8 cellular contexts compared by ENCODE assay signal in the genomic region with DNA sequence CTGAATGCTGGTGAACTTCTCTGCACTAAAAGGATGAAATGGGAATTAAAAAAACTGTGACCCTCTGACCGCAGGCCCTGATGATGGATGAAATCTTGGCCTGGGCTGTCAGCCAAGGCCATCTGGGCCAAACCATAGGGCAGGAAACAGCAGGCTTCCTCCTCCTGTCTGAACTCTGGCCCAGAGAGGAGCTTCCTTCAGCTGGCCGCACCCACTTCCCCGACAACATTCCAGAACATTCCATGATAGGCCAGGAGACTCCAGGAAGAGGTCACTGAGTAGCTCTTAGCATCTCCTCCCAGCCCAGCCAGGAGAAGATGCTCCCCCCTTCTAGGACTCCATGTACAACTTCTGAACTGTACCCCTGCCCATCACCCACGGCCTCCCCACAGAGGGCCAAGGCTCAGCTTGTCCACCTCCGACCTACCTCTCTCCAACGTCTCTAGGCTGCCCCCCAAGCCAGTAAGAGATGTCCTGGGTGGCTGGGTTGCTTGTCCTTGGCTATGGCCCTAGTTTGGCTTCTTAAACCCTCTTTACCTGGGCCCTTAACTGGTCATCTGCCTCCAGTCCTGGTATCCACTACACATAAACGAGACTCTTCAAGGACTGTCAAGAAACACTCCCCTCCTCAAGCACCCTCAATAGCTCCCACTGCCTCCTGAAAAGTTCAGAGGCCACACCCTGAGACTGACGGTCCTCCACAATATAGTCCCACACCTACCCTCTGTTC. TPM values are rescaled to one million over a fixed set of nuclear protein-coding genes. Genes with fewer than 3 reads are reported as not detected.
DNase-seq lines count a peak whose midpoint lies in the region; ATAC-seq and TF ChIP-seq lines count a peak whose summit lies in the region.

No MANE protein-coding gene starts in this region.

- H3K4me2 ChIP-seq in SK-N-SH: no peak overlapping the region

- H3K36me3 ChIP-seq in SK-N-SH (replicated peaks in 1 of 2; ENCODE audit: control insufficient read depth in 1 of 2, insufficient read depth in 2 of 2, low read length in 1 of 2) (no peaks in the 10 kb centered on the region), gastroesophageal sphincter (no peaks in the 10 kb centered on the region)

- no peaks in the 10 kb centered on the region for H3K4me1 Mint-ChIP-seq in activated CD8-positive, alpha-beta T cell treated with anti-CD3 and anti-CD28 coated beads for 36 hours (ENCODE audit: low read depth)
- H3K4me1 Mint-ChIP-seq in stimulated activated effector memory CD8-positive, alpha-beta T cell treated with anti-CD3 and anti-CD28 coated beads, Interleukin-12 subunit alpha, Interleukin-12 subunit beta, amount 100 ng/mL, for 72 hours: peaks cover 10% of the 10 kb centered on the region
- peaks cover 12% of the 10 kb centered on the region for H3K4me1 Mint-ChIP-seq in stimulated activated memory B cell treated with anti-CD40 and anti-IgM and Interleukin-4, amounts not matched to agents 10 μg/mL and 1 μg/mL and 100 μg/mL, for 72 hours

- H3K27me3 ChIP-seq in SK-N-SH (ENCODE audit: insufficient read depth): no peaks in the 10 kb centered on the region
- no peaks in the 10 kb centered on the region for H3K27me3 ChIP-seq in gastroesophageal sphincter

- no peak overlapping the region for H2AFZ ChIP-seq in SK-N-SH (ENCODE audit: low read depth)

- H3K9me3 ChIP-seq in SK-N-SH: no peaks in the 10 kb centered on the region
- H3K9me3 ChIP-seq in gastroesophageal sphincter: no peaks in the 10 kb centered on the region

- DNase-seq in EH (ENCODE audit: low read depth): peak; percentile 75
- DNase-seq in SK-N-SH: peak; percentile 71
- peak; percentile 85 for DNase-seq in pons (ENCODE audit: low spot score)
- no peak for DNase-seq in activated CD8-positive, alpha-beta T cell treated with anti-CD3 and anti-CD28 coated beads for 36 hours
- no peak for DNase-seq in stimulated activated effector memory CD8-positive, alpha-beta T cell treated with anti-CD3 and anti-CD28 coated beads, Interleukin-12 subunit alpha, Interleukin-12 subunit beta, amount 100 ng/mL, for 72 hours (ENCODE audit: low spot score in 2 of 2)
- DNase-seq in activated CD4-positive, CD25-positive, alpha-beta regulatory T cell treated with anti-CD3 and anti-CD28 coated beads, Interleukin-2, amount 50 U/mL, for 72 hours: no peak

- CTCF ChIA-PET in SK-N-SH (lab: Yijun Ruan, JAX): interaction anchor here (0.8 kb wide), 1 partner anchor 141 kb away, joined by 3 read pairs; no protein-coding TSS in a partner anchor
- CTCF ChIA-PET in activated CD8-positive, alpha-beta T cell treated with anti-CD3 and anti-CD28 coated beads for 36 hours (lab: Charles Lee): no interaction called here

- ATAC-seq in gastroesophageal sphincter: peak; percentile 89
- no peak for ATAC-seq in activated CD8-positive, alpha-beta T cell treated with anti-CD3 and anti-CD28 coated beads for 36 hours
- no peak for ATAC-seq in stimulated activated effector memory CD8-positive, alpha-beta T cell treated with anti-CD3 and anti-CD28 coated beads, Interleukin-12 subunit alpha, Interleukin-12 subunit beta, amount 100 ng/mL, for 72 hours
- ATAC-seq in stimulated activated memory B cell treated with anti-CD40 and anti-IgM and Interleukin-4, amounts not matched to agents 10 μg/mL and 1 μg/mL and 100 μg/mL, for 72 hours: no peak

- intact Hi-C loops in activated CD8-positive, alpha-beta T cell treated with anti-CD3 and anti-CD28 coated beads for 36 hours (cut with micrococcal nuclease): no loop called here

- TF ChIP-seq RAD21 in SK-N-SH (IDR thresholded peaks at IDR 0.05; ENCODE audit: low read length): no peak

- H3K79me2 ChIP-seq in SK-N-SH (ENCODE audit: insufficient read depth): no peaks in the 10 kb centered on the region

- 74% methylated on average over 8 of the region's 8 CpGs for WGBS in SK-N-SH (ENCODE audit: low lambda C conversion rate)
- 53 to 78% methylated on average over 4 to 8 of the region's 8 CpGs for WGBS in gastroesophageal sphincter (ENCODE audit: low coverage in 1 of 2), 2 donors

- H3K4me1 ChIP-seq in SK-N-SH (ENCODE audit: control insufficient read depth in 1 of 2, insufficient read depth in 2 of 2, low read depth in 1 of 2, low read length in 1 of 2) (peaks cover 0 to 25% of the 10 kb centered on the region in 2 experiments; a peak in 1 of 4 replicates), gastroesophageal sphincter (peaks cover 0 to 50% (median 15%) of the 10 kb centered on the region in 3 donors)

- TF ChIP-seq POLR2A in gastroesophageal sphincter (IDR thresholded peaks at IDR 0.05): no peak

- H3K4me3 ChIP-seq in SK-N-SH (ENCODE audit: low read depth in 2 of 2, low read length in 1 of 2) (no peak overlapping the region), gastroesophageal sphincter (no peak overlapping the region)

- H4K20me1 ChIP-seq in SK-N-SH (ENCODE audit: insufficient read depth): no peaks in the 10 kb centered on the region

- H3K36me3 Mint-ChIP-seq in activated CD8-positive, alpha-beta T cell treated with anti-CD3 and anti-CD28 coated beads for 36 hours (ENCODE audit: low read depth): no peaks in the 10 kb centered on the region
- H3K36me3 Mint-ChIP-seq in stimulated activated effector memory CD8-positive, alpha-beta T cell treated with anti-CD3 and anti-CD28 coated beads, Interleukin-12 subunit alpha, Interleukin-12 subunit beta, amount 100 ng/mL, for 72 hours: no peaks in the 10 kb centered on the region
- H3K36me3 Mint-ChIP-seq in stimulated activated memory B cell treated with anti-CD40 and anti-IgM and Interleukin-4, amounts not matched to agents 10 μg/mL and 1 μg/mL and 100 μg/mL, for 72 hours: no peaks in the 10 kb centered on the region

- no peaks in the 10 kb centered on the region for H3K9me3 Mint-ChIP-seq in activated CD8-positive, alpha-beta T cell treated with anti-CD3 and anti-CD28 coated beads for 36 hours
- no peaks in the 10 kb centered on the region for H3K9me3 Mint-ChIP-seq in stimulated activated effector memory CD8-positive, alpha-beta T cell treated with anti-CD3 and anti-CD28 coated beads, Interleukin-12 subunit alpha, Interleukin-12 subunit beta, amount 100 ng/mL, for 72 hours
- no peaks in the 10 kb centered on the region for H3K9me3 Mint-ChIP-seq in stimulated activated memory B cell treated with anti-CD40 and anti-IgM and Interleukin-4, amounts not matched to agents 10 μg/mL and 1 μg/mL and 100 μg/mL, for 72 hours

- H3K9me2 ChIP-seq in SK-N-SH: no peaks in the 10 kb centered on the region

- H3K27ac ChIP-seq in SK-N-SH (ENCODE audit: low read depth in 2 of 2, low read length in 1 of 2): no peak overlapping the region; a peak in 1 of 4 replicates
- H3K27ac ChIP-seq in gastroesophageal sphincter: peak overlapping the region in 3 of 4 donors; percentile 74 to 78 (median 77)

- H3K4me3 Mint-ChIP-seq in activated CD8-positive, alpha-beta T cell treated with anti-CD3 and anti-CD28 coated beads for 36 hours: no peak overlapping the region
- H3K4me3 Mint-ChIP-seq in stimulated activated effector memory CD8-positive, alpha-beta T cell treated with anti-CD3 and anti-CD28 coated beads, Interleukin-12 subunit alpha, Interleukin-12 subunit beta, amount 100 ng/mL, for 72 hours: no peak overlapping the region
- no peak overlapping the region for H3K4me3 Mint-ChIP-seq in stimulated activated memory B cell treated with anti-CD40 and anti-IgM and Interleukin-4, amounts not matched to agents 10 μg/mL and 1 μg/mL and 100 μg/mL, for 72 hours

- H3K27me3 Mint-ChIP-seq in activated CD8-positive, alpha-beta T cell treated with anti-CD3 and anti-CD28 coated beads for 36 hours: no peaks in the 10 kb centered on the region
- H3K27me3 Mint-ChIP-seq in stimulated activated memory B cell treated with anti-CD40 and anti-IgM and Interleukin-4, amounts not matched to agents 10 μg/mL and 1 μg/mL and 100 μg/mL, for 72 hours: peaks cover 21% of the 10 kb centered on the region

- H3K9ac ChIP-seq in SK-N-SH: no peak overlapping the region

- TF ChIP-seq EP300 in SK-N-SH (IDR thresholded peaks at IDR 0.05; ENCODE audit: borderline replicate concordance in 1 of 2, low read depth in 1 of 2, low read length in 1 of 2): no peak
- no peak for TF ChIP-seq EP300 in gastroesophageal sphincter (IDR thresholded peaks at IDR 0.05)

- POLR2A ChIA-PET in SK-N-SH (lab: Yijun Ruan, JAX): no interaction called here
- POLR2A ChIA-PET in activated CD8-positive, alpha-beta T cell treated with anti-CD3 and anti-CD28 coated beads for 36 hours (lab: Charles Lee): no interaction called here

- no peak for TF ChIP-seq CTCF in SK-N-SH (IDR thresholded peaks at IDR 0.05)
- TF ChIP-seq CTCF in gastroesophageal sphincter (IDR thresholded peaks at IDR 0.05): no peak
- TF ChIP-seq CTCF in activated CD8-positive, alpha-beta T cell treated with anti-CD3 and anti-CD28 coated beads for 36 hours (IDR thresholded peaks at IDR 0.05): no peak

- no peaks in the 10 kb centered on the region for H3F3A ChIP-seq in SK-N-SH (replicated peaks; ENCODE audit: insufficient read depth)

- H3K27ac Mint-ChIP-seq in activated CD8-positive, alpha-beta T cell treated with anti-CD3 and anti-CD28 coated beads for 36 hours: no peak overlapping the region
- H3K27ac Mint-ChIP-seq in stimulated activated effector memory CD8-positive, alpha-beta T cell treated with anti-CD3 and anti-CD28 coated beads, Interleukin-12 subunit alpha, Interleukin-12 subunit beta, amount 100 ng/mL, for 72 hours: no peak overlapping the region
- H3K27ac Mint-ChIP-seq in stimulated activated memory B cell treated with anti-CD40 and anti-IgM and Interleukin-4, amounts not matched to agents 10 μg/mL and 1 μg/mL and 100 μg/mL, for 72 hours: no peak overlapping the region

TF ChIP-seq in SK-N-SH, 30 proteins besides CTCF, POLR2A, EP300 and RAD21:
- TF ChIP-seq NFIC (IDR thresholded peaks at IDR 0.05; ENCODE audit: borderline replicate concordance) (peak; percentile 35; the same call in 1 of the 2 replicates), EZH2phosphoT487 (IDR thresholded peaks at IDR 0.05; ENCODE audit: borderline replicate concordance, low read depth) (no peak)
- TF ChIP-seq, protein P1, sequence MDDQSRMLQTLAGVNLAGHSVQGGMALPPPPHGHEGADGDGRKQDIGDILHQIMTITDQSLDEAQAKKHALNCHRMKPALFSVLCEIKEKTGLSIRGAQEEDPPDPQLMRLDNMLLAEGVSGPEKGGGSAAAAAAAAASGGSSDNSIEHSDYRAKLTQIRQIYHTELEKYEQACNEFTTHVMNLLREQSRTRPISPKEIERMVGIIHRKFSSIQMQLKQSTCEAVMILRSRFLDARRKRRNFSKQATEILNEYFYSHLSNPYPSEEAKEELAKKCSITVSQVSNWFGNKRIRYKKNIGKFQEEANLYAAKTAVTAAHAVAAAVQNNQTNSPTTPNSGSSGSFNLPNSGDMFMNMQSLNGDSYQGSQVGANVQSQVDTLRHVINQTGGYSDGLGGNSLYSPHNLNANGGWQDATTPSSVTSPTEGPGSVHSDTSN (IDR thresholded peaks at IDR 0.05): peak; percentile 35
TF ChIP-seq in SK-N-SH: peak in this region for 2.

RNA-seq across cellular contexts. Expression of a gene that starts 1.7 kb away (rescaled TPM):
- polyA plus RNA-seq in SK-N-SH (2012; rRNA removed): 2.9 and 4.4 TPM in 2 replicates
- 1.8 and 2.5 TPM in 2 replicates for polyA plus RNA-seq in SK-N-SH (2012; cell fraction: cytosol; rRNA removed)
- 3.0 and 3.6 TPM in 2 replicates for polyA plus RNA-seq in SK-N-SH (2012; cell fraction: nucleus; rRNA removed)
- total RNA-seq in gastroesophageal sphincter: 10 to 100 TPM in 3 of 4 donors, 1 to 10 TPM in 1; 8.6 to 21.0 (median 17.4) TPM
- total RNA-seq in activated CD8-positive, alpha-beta T cell treated with anti-CD3 and anti-CD28 coated beads for 36 hours: 1 to 10 TPM in 1 of 2 experiments, under 1 TPM in 1; 0.72 to 1.1 TPM

Comparison
In these comparisons a context has a peak if more than half of its experiments do, and no peak if none do; other contexts are left out.
1. DNase-seq: peak in EH (single experiment), SK-N-SH (single experiment) and pons (single experiment); none in activated CD8-positive, alpha-beta T cell treated with anti-CD3 and anti-CD28 coated beads for 36 hours (single experiment), stimulated activated effector memory CD8-positive, alpha-beta T cell treated with anti-CD3 and anti-CD28 coated beads, Interleukin-12 subunit alpha, Interleukin-12 subunit beta, amount 100 ng/mL, for 72 hours (0 of 2) and activated CD4-positive, CD25-positive, alpha-beta regulatory T cell treated with anti-CD3 and anti-CD28 coated beads, Interleukin-2, amount 50 U/mL, for 72 hours (single experiment).
2. H3K27ac ChIP-seq: peak in gastroesophageal sphincter (3 of 4); none in SK-N-SH (0 of 2).
3. RNA of a gene that starts 1.7 kb away (total RNA-seq): 8.6 to 21.0 TPM in gastroesophageal sphincter; 0.72 to 1.1 TPM in activated CD8-positive, alpha-beta T cell treated with anti-CD3 and anti-CD28 coated beads for 36 hours; every median in the first group is over 4 times any median in the second.